In genomic region chr13:98869408-98870090, GRCh38 we compare ENCODE assay signal across 12 cellular contexts.
A peak's percentile ranks its signal among the peaks of the same experiment; 100 is the strongest.
DNase-seq lines count a peak whose midpoint lies in the region; ATAC-seq, FAIRE-seq and TF ChIP-seq lines count a peak whose summit lies in the region.
"Had no signal": no experiment of that assay in that cellular context is flagged by ENCODE, and none has a peak within 500 bp of the region (broad histone marks: within the 10 kb centered on the region; RNA-seq: fewer than 3 reads in every experiment).

No MANE protein-coding gene starts in this region.

- H3K27me3 Mint-ChIP-seq in CD4-positive, alpha-beta T cell: no peaks in the 10 kb centered on the region
- H3K27me3 Mint-ChIP-seq: central memory CD8-positive, alpha-beta T cell had no signal

- SMC1A ChIA-PET in GM12878 (lab: Charles Lee; ENCODE audit: uncharacterized antibody, unreplicated experiment): interaction anchor here (0.6 to 2.1 kb wide), 9 partner anchors 9 to 396 kb away, joined by 3 to 14 read pairs (median 3); no protein-coding TSS in a partner anchor

- H3K4me1 ChIP-seq in HEK293 (ENCODE audit: control insufficient read depth, insufficient read depth, low read length) (no peaks in the 10 kb centered on the region), GM12878 (ENCODE audit: control insufficient read depth, insufficient read depth, low read length) (no peaks in the 10 kb centered on the region)
- H3K4me1 ChIP-seq: pancreas had no signal

- CTCF ChIA-PET in CD4-positive, alpha-beta T cell (lab: Charles Lee): no interaction called here
- CTCF ChIA-PET in HEK293 (lab: Yijun Ruan, JAX) (interaction anchor here (0.6 to 1.7 kb wide), 5 partner anchors 14 to 180 kb away, joined by 3 to 5 read pairs (median 3); no protein-coding TSS in a partner anchor), GM12878 (lab: Yijun Ruan, JAX) (interaction anchor here (0.8 to 4.5 kb wide), 14 partner anchors 9 to 399 kb away, joined by 3 to 27 read pairs (median 4); no protein-coding TSS in a partner anchor)

- ATAC-seq in CD4-positive, alpha-beta T cell (ENCODE audit: poor library complexity): no peak
- ATAC-seq in GM12878 (peak; percentile 63; the same call in 2 of the 3 replicates), left lobe of liver (peak; percentile 41), GM18498 (IDR thresholded peaks at IDR 0.05; ENCODE audit: unreplicated experiment) (no peak)
- ATAC-seq: pancreas had no signal

- no peak for TF ChIP-seq EP300 in GM12878 (IDR thresholded peaks at IDR 0.05; ENCODE audit: borderline replicate concordance in 1 of 2, control insufficient read depth in 1 of 2, low read depth in 2 of 2, low read length in 2 of 2)

- H3K36me3 ChIP-seq in HEK293 (ENCODE audit: control insufficient read depth in 2 of 2, insufficient read depth in 1 of 2, low read length in 2 of 2) (peaks cover 0 to 16% of the 10 kb centered on the region in 2 experiments; a peak in 2 of 3 replicates), GM12878 (ENCODE audit: control insufficient read depth in 2 of 2, insufficient read depth in 2 of 2, low read length in 1 of 2) (no peaks in the 10 kb centered on the region)

- TF ChIP-seq POLR2A in GM12878 (IDR thresholded peaks at IDR 0.05; ENCODE audit: low read depth, low read length): no peak

- no peak overlapping the region for H3K27ac ChIP-seq in CD4-positive, alpha-beta T cell (ENCODE audit: low read depth, low read length)
- H3K27ac ChIP-seq in HEK293 (ENCODE audit: extremely low read depth, low read depth, low read length): no peak overlapping the region
- no peak overlapping the region for H3K27ac ChIP-seq in GM12878 (ENCODE audit: control insufficient read depth, insufficient read depth)
- H3K27ac ChIP-seq: pancreas had no signal

- no peak overlapping the region for H3K4me3 Mint-ChIP-seq in CD4-positive, alpha-beta T cell
- H3K4me3 Mint-ChIP-seq: central memory CD8-positive, alpha-beta T cell had no signal

- intact Hi-C loops in CD4-positive, alpha-beta T cell (cut with DNase I, micrococcal nuclease): loop anchor here (1.0 to 10.0 kb wide), 2 partner anchors 165 kb away; no protein-coding TSS in a partner anchor
- intact Hi-C loops in GM12878 (cut with micrococcal nuclease; ENCODE audit: unreplicated experiment) (loop anchor here (2.0 to 5.0 kb wide), 2 partner anchors 163 to 395 kb away; no protein-coding TSS in a partner anchor), head of caudate nucleus (cut with DNase I) (no loop called here)

- H3K9me3 Mint-ChIP-seq in CD4-positive, alpha-beta T cell: no peaks in the 10 kb centered on the region
- H3K9me3 Mint-ChIP-seq: central memory CD8-positive, alpha-beta T cell had no signal

- peak overlapping the region; percentile 11 for H3K27ac Mint-ChIP-seq in CD4-positive, alpha-beta T cell

- no peaks in the 10 kb centered on the region for H3K79me2 ChIP-seq in GM12878 (ENCODE audit: control insufficient read depth, insufficient read depth, low read length)

- H3K9me3 ChIP-seq in CD4-positive, alpha-beta T cell (ENCODE audit: control insufficient read depth, low read length): no peaks in the 10 kb centered on the region
- H3K9me3 ChIP-seq in HEK293 (ENCODE audit: control insufficient read depth, insufficient read depth, low read depth, low read length): no peaks in the 10 kb centered on the region
- H3K9me3 ChIP-seq in GM12878 (replicated peaks; ENCODE audit: control insufficient read depth, insufficient read depth, low read length): peaks cover 2% of the 10 kb centered on the region; the same call in 2 of the 3 replicates
- H3K9me3 ChIP-seq: pancreas had no signal

- no peaks in the 10 kb centered on the region for H3K27me3 ChIP-seq in CD4-positive, alpha-beta T cell (ENCODE audit: control insufficient read depth, insufficient read depth, low read length)
- no peaks in the 10 kb centered on the region for H3K27me3 ChIP-seq in GM12878 (replicated peaks in 1 of 2; ENCODE audit: control insufficient read depth in 2 of 2, insufficient read depth in 2 of 2, low read length in 1 of 2)
- H3K27me3 ChIP-seq: pancreas had no signal

- WGBS in GM12878 (ENCODE audit: insufficient coverage, insufficient replicate concordance, low lambda C conversion rate, missing lambda C conversion rate): 59% methylated on average over 6 of the region's 6 CpGs

- no TSS peak for BruUV-seq in GM12878 (replicated peaks; lab: Mats Ljungman, UMichigan)

- no peak overlapping the region for H2AFZ ChIP-seq in GM12878 (ENCODE audit: control insufficient read depth, low read depth, low read length)

- peaks cover 100% of the 10 kb centered on the region for H3K36me3 Mint-ChIP-seq in CD4-positive, alpha-beta T cell (ENCODE audit: low read depth)

- TF ChIP-seq CTCF in CD4-positive, alpha-beta T cell (IDR thresholded peaks at IDR 0.05): no peak
- no peak for TF ChIP-seq CTCF in HEK293 (tag by site-specific recombination; IDR thresholded peaks at IDR 0.05)
- TF ChIP-seq CTCF in GM12878 (IDR thresholded peaks at IDR 0.05 in 2 of 3, conservative IDR thresholded peaks at IDR 0.05 in 1 of 3; ENCODE audit: control insufficient read depth in 2 of 3, extremely low read depth in 1 of 3, insufficient read depth in 1 of 3, low read depth in 3 of 3, low read length in 3 of 3): peak in 2 of 3 experiments; percentile 28 to 34; a peak in 4 of 6 replicates

- POLR2A ChIA-PET in CD4-positive, alpha-beta T cell (lab: Charles Lee): interaction anchor here (0.9 to 1.2 kb wide), 2 partner anchors 175 to 182 kb away, joined by 3 to 4 read pairs; no protein-coding TSS in a partner anchor
- POLR2A ChIA-PET in HEK293 (lab: Yijun Ruan, JAX): no interaction called here
- POLR2A ChIA-PET in GM12878 (lab: Charles Lee): no interaction called here

- TF ChIP-seq RAD21 in GM12878 (IDR thresholded peaks at IDR 0.05; ENCODE audit: insufficient read depth, low read depth, low read length): peak; percentile 26; the same call in 1 of the 2 replicates

- H3K4me1 Mint-ChIP-seq in CD4-positive, alpha-beta T cell (ENCODE audit: low read depth): peaks cover 19% of the 10 kb centered on the region

- RAD21 ChIA-PET in GM12878 (lab: Charles Lee; ENCODE audit: unreplicated experiment): interaction anchor here (0.9 to 2.1 kb wide), 2 partner anchors 32 to 397 kb away, joined by 3 to 11 read pairs; no protein-coding TSS in a partner anchor

- no peak for DNase-seq in CD4-positive, alpha-beta T cell
- DNase-seq in GM12878 (ENCODE audit: low read depth, low spot score) (no peak), left lobe of liver (ENCODE audit: low spot score) (no peak), NCI-H2171 (lab: John Stamatoyannopoulos, UW) (no peak), GM03348 (ENCODE audit: low spot score) (no peak), head of caudate nucleus (no peak)
- DNase-seq: DMS53, NCI-H1694 treated with DMSO at 0.1 percent for 48 hours, pancreas had no signal

- no peak overlapping the region for H3K9ac ChIP-seq in GM12878 (ENCODE audit: control insufficient read depth, insufficient read depth, low read length)

- no peak for FAIRE-seq in GM12878 (lab: Jason Lieb, UNC)
- FAIRE-seq: pancreas had no signal

- no peaks in the 10 kb centered on the region for H4K20me1 ChIP-seq in GM12878 (ENCODE audit: control insufficient read depth, insufficient read depth)

- no peak overlapping the region for H3K4me2 ChIP-seq in GM12878 (ENCODE audit: control insufficient read depth, insufficient read depth)

- in situ Hi-C loops in GM12878 (cut with MboI): no loop called here

- H3K4me3 ChIP-seq in HEK293 (ENCODE audit: low read depth, low read length): no peak overlapping the region
- H3K4me3 ChIP-seq in GM12878: no peak overlapping the region
- H3K4me3 ChIP-seq: pancreas had no signal

TF ChIP-seq in HEK293, 187 proteins besides CTCF, POLR2A, EP300 and RAD21 (continues in another document):
- TF ChIP-seq ZNF792 (tag by site-specific recombination; IDR thresholded peaks at IDR 0.05): no peak
- 0 out of 2 replicates have a peak, but pooled peaks have one; percentile 15 for TF ChIP-seq ZBTB17 (tag by site-specific recombination; IDR thresholded peaks at IDR 0.05)
- no peak for TF ChIP-seq ZNF664 (tag by site-specific recombination; IDR thresholded peaks at IDR 0.05)
- no peak for TF ChIP-seq ZNF747 (tag by site-specific recombination; IDR thresholded peaks at IDR 0.05)
- no peak for TF ChIP-seq ZSCAN30 (tag by site-specific recombination; IDR thresholded peaks at IDR 0.05)

TF ChIP-seq in GM12878, 131 proteins besides CTCF, POLR2A, EP300 and RAD21:
- TF ChIP-seq LARP7 (IDR thresholded peaks at IDR 0.05) (no peak), SMC3 (IDR thresholded peaks at IDR 0.05; ENCODE audit: borderline replicate concordance, low read length) (peak; percentile 26; the same call in 1 of the 2 replicates), E4F1 (IDR thresholded peaks at IDR 0.05; ENCODE audit: borderline replicate concordance, partially characterized antibody) (no peak)
TF ChIP-seq in GM12878: peak in this region for 1.

Comparison
In these comparisons a context has a peak if more than half of its experiments do, and no peak if none do; other contexts are left out.
1. ATAC-seq: peak in GM12878 (single experiment) and left lobe of liver (single experiment); none in CD4-positive, alpha-beta T cell (single experiment) and GM18498 (single experiment).
2. CTCF ChIP-seq: peak in GM12878 (2 of 3); none in CD4-positive, alpha-beta T cell (single experiment) and HEK293 (single experiment).